ENCODE assay signal across 17 cellular contexts in genomic region chr1:53311909-53312305, GRCh38. TPM values are rescaled to one million over a fixed set of nuclear protein-coding genes. Genes with fewer than 3 reads are reported as not detected.
A peak's percentile ranks its signal among the peaks of the same experiment; 100 is the strongest.
DNase-seq lines count a peak whose midpoint lies in the region; ATAC-seq and TF ChIP-seq lines count a peak whose summit lies in the region.
"Had no signal": no experiment of that assay in that cellular context is flagged by ENCODE, and none has a peak within 500 bp of the region (broad histone marks: within the 10 kb centered on the region; RNA-seq: fewer than 3 reads in every experiment).

No MANE protein-coding gene starts in this region.

- peaks cover 2 to 16% of the 10 kb centered on the region in 2 donors for H3K4me1 ChIP-seq in neuronal stem cell (ENCODE audit: control insufficient read depth in 2 of 2, insufficient read depth in 1 of 2, low read depth in 1 of 2, low read length in 2 of 2)
- no peaks in the 10 kb centered on the region for H3K4me1 ChIP-seq in effector memory CD4-positive, alpha-beta T cell (ENCODE audit: control insufficient read depth, insufficient read depth, low read length, poor library complexity, severe bottlenecking)
- H3K4me1 ChIP-seq: Peyer's patch had no signal

- no peak for DNase-seq in activated naive CD8-positive, alpha-beta T cell treated with anti-CD3 and anti-CD28 coated beads, Interleukin-2, amount 10 ng/mL, durations not matched to agents 7 days and 5 days
- DNase-seq in activated naive CD8-positive, alpha-beta T cell treated with anti-CD3 and anti-CD28 coated beads for 36 hours: no peak
- peak; percentile 55 for DNase-seq in NCI-H446 treated with DMSO at 0.1 percent for 48 hours (lab: John Stamatoyannopoulos, UW)
- DNase-seq in neuronal stem cell (ENCODE audit: low spot score): no peak
- no peak for DNase-seq in WTC11 (ENCODE audit: low spot score)
- no peak for DNase-seq in effector memory CD4-positive, alpha-beta T cell
- no peak for DNase-seq in activated naive CD4-positive, alpha-beta T cell treated with anti-CD3 and anti-CD28 coated beads for 36 hours
- DNase-seq: AML-193; Calu3; CD4-positive, alpha-beta T cell; DMS79 treated with DMSO at 0.1 percent for 48 hours; GOT3; NCI-H1436; NCI-H774; Peyer's patch; SHP77 had no signal

- H2BK12ac ChIP-seq in neuronal stem cell (ENCODE audit: low read length): no peak overlapping the region

- peak overlapping the region; percentile 78 for H3K27ac Mint-ChIP-seq in activated naive CD8-positive, alpha-beta T cell treated with anti-CD3 and anti-CD28 coated beads, Interleukin-2, amount 10 ng/mL, durations not matched to agents 7 days and 5 days
- H3K27ac Mint-ChIP-seq in activated naive CD8-positive, alpha-beta T cell treated with anti-CD3 and anti-CD28 coated beads for 36 hours: no peak overlapping the region
- peak overlapping the region; percentile 90 to 98 (median 92) for H3K27ac Mint-ChIP-seq in brain
- no peak overlapping the region; the same call in 1 of the 2 replicates for H3K27ac Mint-ChIP-seq in WTC11
- no peak overlapping the region for H3K27ac Mint-ChIP-seq in activated naive CD4-positive, alpha-beta T cell treated with anti-CD3 and anti-CD28 coated beads for 36 hours
- H3K27ac Mint-ChIP-seq: CD4-positive, alpha-beta T cell had no signal

- no peaks in the 10 kb centered on the region for H3K9me3 ChIP-seq in neuronal stem cell (replicated peaks in 1 of 2; ENCODE audit: control insufficient read depth in 2 of 2, insufficient read depth in 1 of 2, low read depth in 1 of 2, low read length in 2 of 2)
- no peaks in the 10 kb centered on the region for H3K9me3 ChIP-seq in effector memory CD4-positive, alpha-beta T cell (ENCODE audit: control insufficient read depth, low read length)
- H3K9me3 ChIP-seq: Peyer's patch had no signal

- POLR2A ChIA-PET in activated naive CD8-positive, alpha-beta T cell treated with anti-CD3 and anti-CD28 coated beads, Interleukin-2, amount 10 ng/mL, durations not matched to agents 7 days and 5 days (lab: Charles Lee): interaction anchor here (0.8 to 1.0 kb wide), 2 partner anchors 15 to 85 kb away, joined by 3 read pairs; no protein-coding TSS in a partner anchor
- POLR2A ChIA-PET in WTC11 (lab: Charles Lee): no interaction called here

- no peak overlapping the region for H3K4ac ChIP-seq in neuronal stem cell (ENCODE audit: low read length)

- H2AK5ac ChIP-seq in neuronal stem cell (ENCODE audit: low read depth, low read length): no peak overlapping the region

- H3K27ac ChIP-seq in neuronal stem cell (replicated peaks; ENCODE audit: low read length): no peak overlapping the region
- no peak overlapping the region for H3K27ac ChIP-seq in effector memory CD4-positive, alpha-beta T cell (ENCODE audit: insufficient read depth, low read length, poor library complexity, severe bottlenecking)
- H3K27ac ChIP-seq: Peyer's patch had no signal

- no peak overlapping the region for H2BK15ac ChIP-seq in neuronal stem cell (ENCODE audit: low read length)

- WGBS in neuronal stem cell (ENCODE audit: extremely low coverage in 2 of 2, insufficient read length in 2 of 2, insufficient replicate concordance in 1 of 2), 2 donors: no CpG with 5 or more reads among the region's 7 CpGs

- ATAC-seq in activated naive CD8-positive, alpha-beta T cell treated with anti-CD3 and anti-CD28 coated beads, Interleukin-2, amount 10 ng/mL, durations not matched to agents 7 days and 5 days (ENCODE audit: low read depth): no peak
- ATAC-seq in WTC11: no peak

- H3K9ac ChIP-seq in neuronal stem cell (ENCODE audit: low read depth, low read length, poor library complexity): no peak overlapping the region

- no peak overlapping the region for H3K4me2 ChIP-seq in neuronal stem cell (ENCODE audit: insufficient read depth, low read length, poor library complexity, severe bottlenecking)

- no peak overlapping the region for H2BK120ac ChIP-seq in neuronal stem cell (ENCODE audit: low read depth, low read length)

- peak overlapping the region; percentile 30 for H3K23ac ChIP-seq in neuronal stem cell (ENCODE audit: low read depth, low read length, poor library complexity)

- no peak overlapping the region for H3K18ac ChIP-seq in neuronal stem cell (ENCODE audit: low read length)

- H3K4me1 Mint-ChIP-seq in activated naive CD8-positive, alpha-beta T cell treated with anti-CD3 and anti-CD28 coated beads, Interleukin-2, amount 10 ng/mL, durations not matched to agents 7 days and 5 days: peaks cover 14% of the 10 kb centered on the region
- peaks cover under 1% of the 10 kb centered on the region for H3K4me1 Mint-ChIP-seq in activated naive CD8-positive, alpha-beta T cell treated with anti-CD3 and anti-CD28 coated beads for 36 hours
- H3K4me1 Mint-ChIP-seq in brain (peaks cover 85% of the 10 kb centered on the region), WTC11 (peaks cover 8% of the 10 kb centered on the region)
- peaks cover 7% of the 10 kb centered on the region for H3K4me1 Mint-ChIP-seq in activated naive CD4-positive, alpha-beta T cell treated with anti-CD3 and anti-CD28 coated beads for 36 hours (ENCODE audit: low read depth)

- no peak overlapping the region for H3K4me3 ChIP-seq in neuronal stem cell (ENCODE audit: low read length in 2 of 2)
- no peak overlapping the region for H3K4me3 ChIP-seq in effector memory CD4-positive, alpha-beta T cell (ENCODE audit: insufficient read depth, low read depth, low read length, poor library complexity, severe bottlenecking)
- H3K4me3 ChIP-seq: Peyer's patch had no signal

- no peak overlapping the region for H3K4me3 Mint-ChIP-seq in activated naive CD8-positive, alpha-beta T cell treated with anti-CD3 and anti-CD28 coated beads, Interleukin-2, amount 10 ng/mL, durations not matched to agents 7 days and 5 days
- H3K4me3 Mint-ChIP-seq in activated naive CD8-positive, alpha-beta T cell treated with anti-CD3 and anti-CD28 coated beads for 36 hours: no peak overlapping the region
- peak overlapping the region in 2 of 5 experiments; percentile 63 to 69 for H3K4me3 Mint-ChIP-seq in brain
- no peak overlapping the region for H3K4me3 Mint-ChIP-seq in WTC11
- H3K4me3 Mint-ChIP-seq in activated naive CD4-positive, alpha-beta T cell treated with anti-CD3 and anti-CD28 coated beads for 36 hours: no peak overlapping the region
- H3K4me3 Mint-ChIP-seq: CD4-positive, alpha-beta T cell had no signal

- H3K27me3 Mint-ChIP-seq in activated naive CD8-positive, alpha-beta T cell treated with anti-CD3 and anti-CD28 coated beads, Interleukin-2, amount 10 ng/mL, durations not matched to agents 7 days and 5 days: no peaks in the 10 kb centered on the region
- no peaks in the 10 kb centered on the region for H3K27me3 Mint-ChIP-seq in activated naive CD8-positive, alpha-beta T cell treated with anti-CD3 and anti-CD28 coated beads for 36 hours
- no peaks in the 10 kb centered on the region for H3K27me3 Mint-ChIP-seq in brain
- H3K27me3 Mint-ChIP-seq in WTC11 (ENCODE audit: low read depth): no peaks in the 10 kb centered on the region
- H3K27me3 Mint-ChIP-seq in activated naive CD4-positive, alpha-beta T cell treated with anti-CD3 and anti-CD28 coated beads for 36 hours (ENCODE audit: low read depth): no peaks in the 10 kb centered on the region
- H3K27me3 Mint-ChIP-seq: CD4-positive, alpha-beta T cell had no signal

- H3K36me3 ChIP-seq in neuronal stem cell (replicated peaks in 1 of 2; ENCODE audit: control insufficient read depth in 2 of 2, insufficient read depth in 2 of 2, low read length in 2 of 2): peaks cover 16 to 42% of the 10 kb centered on the region in 2 donors
- H3K36me3 ChIP-seq in effector memory CD4-positive, alpha-beta T cell (ENCODE audit: control insufficient read depth, insufficient read depth, low read length): no peaks in the 10 kb centered on the region
- H3K36me3 ChIP-seq: Peyer's patch had no signal

- intact Hi-C loops in activated naive CD4-positive, alpha-beta T cell treated with anti-CD3 and anti-CD28 coated beads for 36 hours (cut with micrococcal nuclease): no loop called here

- no peaks in the 10 kb centered on the region for H3K27me3 ChIP-seq in neuronal stem cell (ENCODE audit: control insufficient read depth in 3 of 3, insufficient read depth in 3 of 3, low read depth in 1 of 3, low read length in 3 of 3)
- H3K27me3 ChIP-seq in effector memory CD4-positive, alpha-beta T cell (replicated peaks; ENCODE audit: control insufficient read depth, insufficient read depth, low read length, poor library complexity, severe bottlenecking): no peaks in the 10 kb centered on the region
- H3K27me3 ChIP-seq: Peyer's patch had no signal

- H3K79me1 ChIP-seq in neuronal stem cell (ENCODE audit: low read depth, low read length): peaks cover 26% of the 10 kb centered on the region

- no peaks in the 10 kb centered on the region for H3K9me3 Mint-ChIP-seq in activated naive CD8-positive, alpha-beta T cell treated with anti-CD3 and anti-CD28 coated beads, Interleukin-2, amount 10 ng/mL, durations not matched to agents 7 days and 5 days
- H3K9me3 Mint-ChIP-seq in activated naive CD8-positive, alpha-beta T cell treated with anti-CD3 and anti-CD28 coated beads for 36 hours: no peaks in the 10 kb centered on the region
- no peaks in the 10 kb centered on the region for H3K9me3 Mint-ChIP-seq in brain
- H3K9me3 Mint-ChIP-seq in WTC11: no peaks in the 10 kb centered on the region
- no peaks in the 10 kb centered on the region for H3K9me3 Mint-ChIP-seq in activated naive CD4-positive, alpha-beta T cell treated with anti-CD3 and anti-CD28 coated beads for 36 hours
- H3K9me3 Mint-ChIP-seq: CD4-positive, alpha-beta T cell had no signal

- H2BK5ac ChIP-seq in neuronal stem cell (ENCODE audit: low read length): peak overlapping the region; percentile 44

- H4K8ac ChIP-seq in neuronal stem cell (ENCODE audit: low read depth, low read length): no peak overlapping the region

- H4K91ac ChIP-seq in neuronal stem cell (ENCODE audit: low read depth, low read length, poor library complexity): no peak overlapping the region

- H2AFZ ChIP-seq in neuronal stem cell (ENCODE audit: low read length): no peak overlapping the region

- H3K36me3 Mint-ChIP-seq in activated naive CD8-positive, alpha-beta T cell treated with anti-CD3 and anti-CD28 coated beads, Interleukin-2, amount 10 ng/mL, durations not matched to agents 7 days and 5 days: peaks cover 7% of the 10 kb centered on the region
- peaks cover 18% of the 10 kb centered on the region for H3K36me3 Mint-ChIP-seq in activated naive CD8-positive, alpha-beta T cell treated with anti-CD3 and anti-CD28 coated beads for 36 hours
- H3K36me3 Mint-ChIP-seq in brain: no peaks in the 10 kb centered on the region
- H3K36me3 Mint-ChIP-seq in WTC11: peaks cover 11% of the 10 kb centered on the region
- H3K36me3 Mint-ChIP-seq in activated naive CD4-positive, alpha-beta T cell treated with anti-CD3 and anti-CD28 coated beads for 36 hours (ENCODE audit: low read depth): peaks cover 14% of the 10 kb centered on the region

- CTCF ChIA-PET in WTC11 (lab: Charles Lee): interaction anchor here (0.9 kb wide), 1 partner anchor 370 kb away, joined by 3 read pairs; no protein-coding TSS in a partner anchor
- CTCF ChIA-PET in activated naive CD4-positive, alpha-beta T cell treated with anti-CD3 and anti-CD28 coated beads for 36 hours (lab: Charles Lee): no interaction called here

- TF ChIP-seq CTCF in brain (conservative IDR thresholded peaks at IDR 0.05) (no peak), WTC11 (IDR thresholded peaks at IDR 0.05) (no peak)

- H3K14ac ChIP-seq in neuronal stem cell (ENCODE audit: low read length): no peak overlapping the region

RNA-seq across cellular contexts. Expression of gene LRP8, which starts 16.0 kb away (rescaled TPM):
- 10 to 100 TPM; 45.0 to 54.3 TPM for total RNA-seq in activated naive CD8-positive, alpha-beta T cell treated with anti-CD3 and anti-CD28 coated beads, Interleukin-2, amount 10 ng/mL, durations not matched to agents 7 days and 5 days
- total RNA-seq in activated naive CD8-positive, alpha-beta T cell treated with anti-CD3 and anti-CD28 coated beads for 36 hours: 10 to 100 TPM; 42.3 to 47.7 TPM
- polyA plus RNA-seq in brain (ENCODE audit: insufficient read depth, low read depth, low replicate concordance): 17.4 TPM
- 23.6 TPM for polyA plus RNA-seq in neuronal stem cell (2013, experiment 1 of 2)
- polyA plus RNA-seq in neuronal stem cell (2013, experiment 2 of 2): 22.6 TPM
- 61.9 to 69.5 TPM (median 66.6 TPM) in 3 replicates for total RNA-seq in WTC11 (2021)
- 10 to 100 TPM; 27.7 to 32.9 TPM for total RNA-seq in activated naive CD4-positive, alpha-beta T cell treated with anti-CD3 and anti-CD28 coated beads for 36 hours

Comparison
In these comparisons a context has a peak if more than half of its experiments do, and no peak if none do; other contexts are left out.
1. H3K27ac Mint-ChIP-seq: peak in activated naive CD8-positive, alpha-beta T cell treated with anti-CD3 and anti-CD28 coated beads, Interleukin-2, amount 10 ng/mL, durations not matched to agents 7 days and 5 days (single experiment) and brain (5 of 5); none in activated naive CD8-positive, alpha-beta T cell treated with anti-CD3 and anti-CD28 coated beads for 36 hours (single experiment), WTC11 (single experiment) and activated naive CD4-positive, alpha-beta T cell treated with anti-CD3 and anti-CD28 coated beads for 36 hours (single experiment).